In genomic region chr2:69645926-69646325, GRCh38 we compare ENCODE assay signal across 12 cellular contexts. TPM values are rescaled to one million over a fixed set of nuclear protein-coding genes. Genes with fewer than 3 reads are reported as not detected.
DNase-seq lines count a peak whose midpoint lies in the region; ATAC-seq, FAIRE-seq and TF ChIP-seq lines count a peak whose summit lies in the region.
"Had no signal": no experiment of that assay in that cellular context is flagged by ENCODE, and none has a peak within 500 bp of the region (broad histone marks: within the 10 kb centered on the region; RNA-seq: fewer than 3 reads in every experiment).

No MANE protein-coding gene starts in this region.

- CTCF ChIA-PET in activated CD8-positive, alpha-beta T cell treated with anti-CD3 and anti-CD28 coated beads, Interleukin-2, amount 10 ng/mL, durations not matched to agents 7 days and 5 days (lab: Charles Lee): interaction anchor here (1.3 to 4.7 kb wide), 22 partner anchors 9 to 259 kb away, joined by 3 to 45 read pairs (median 11); partner anchors contain the start of genes GFPT1 and NFU1

- no peak for ATAC-seq in activated CD8-positive, alpha-beta T cell treated with anti-CD3 and anti-CD28 coated beads, Interleukin-2, amount 10 ng/mL, durations not matched to agents 7 days and 5 days
- peak; percentile 8 to 21 for ATAC-seq in naive thymus-derived CD8-positive, alpha-beta T cell

- TF ChIP-seq POLR2A in GM12892 (IDR thresholded peaks at IDR 0.05; ENCODE audit: low read depth, low read length): no peak

- no peak for DNase-seq in GM19239 (ENCODE audit: insufficient read length, low spot score)
- no peak for DNase-seq in activated CD8-positive, alpha-beta T cell treated with anti-CD3 and anti-CD28 coated beads, Interleukin-2, amount 10 ng/mL, durations not matched to agents 7 days and 5 days
- DNase-seq in naive thymus-derived CD8-positive, alpha-beta T cell: peak in 7 of 10 donors; percentile 37 to 67 (median 54)
- no peak for DNase-seq in iPS-NIHi11 (ENCODE audit: low spot score)
- no peak for DNase-seq in GM13977 (ENCODE audit: low spot score)
- no peak for DNase-seq in SK-N-DZ (ENCODE audit: low spot score)
- DNase-seq in GM12892 (ENCODE audit: insufficient read length): no peak
- DNase-seq: Caco-2, cerebellar nuclear complex, naive B cell, NCI-H2081 had no signal

- peak overlapping the region; percentile 98 for H3K27ac Mint-ChIP-seq in activated CD8-positive, alpha-beta T cell treated with anti-CD3 and anti-CD28 coated beads, Interleukin-2, amount 10 ng/mL, durations not matched to agents 7 days and 5 days
- H3K27ac Mint-ChIP-seq in naive thymus-derived CD8-positive, alpha-beta T cell: peak overlapping the region; percentile 94 to 99 (median 96)
- H3K27ac Mint-ChIP-seq: naive B cell had no signal

- H3K9me3 Mint-ChIP-seq in activated CD8-positive, alpha-beta T cell treated with anti-CD3 and anti-CD28 coated beads, Interleukin-2, amount 10 ng/mL, durations not matched to agents 7 days and 5 days (ENCODE audit: insufficient read depth): no peaks in the 10 kb centered on the region
- peaks cover 0 to 2% (median 0%) of the 10 kb centered on the region in 9 donors for H3K9me3 Mint-ChIP-seq in naive thymus-derived CD8-positive, alpha-beta T cell

- H3K36me3 Mint-ChIP-seq in activated CD8-positive, alpha-beta T cell treated with anti-CD3 and anti-CD28 coated beads, Interleukin-2, amount 10 ng/mL, durations not matched to agents 7 days and 5 days (ENCODE audit: low read depth): peaks cover 24% of the 10 kb centered on the region
- H3K36me3 Mint-ChIP-seq in naive thymus-derived CD8-positive, alpha-beta T cell: peaks cover 1 to 9% (median 4%) of the 10 kb centered on the region in 3 donors
- H3K36me3 Mint-ChIP-seq: naive B cell had no signal

- in situ Hi-C loops in GM13977 (cut with MboI; ENCODE audit: low pct_unique_long_range_greater_than_20kb, low sequenced_read_pairs, unreplicated experiment): no loop called here

- no peaks in the 10 kb centered on the region for H3K27me3 Mint-ChIP-seq in activated CD8-positive, alpha-beta T cell treated with anti-CD3 and anti-CD28 coated beads, Interleukin-2, amount 10 ng/mL, durations not matched to agents 7 days and 5 days (ENCODE audit: low read depth)
- H3K27me3 Mint-ChIP-seq in naive thymus-derived CD8-positive, alpha-beta T cell: no peaks in the 10 kb centered on the region

- FAIRE-seq in GM19239 (lab: Jason Lieb, UNC) (peak; percentile 61), GM12892 (lab: Jason Lieb, UNC) (no peak)

- H3K4me1 ChIP-seq in BLaER1 treated with 17β-estradiol and CSF1 and Interleukin-3, amounts not matched to agents 10 nM and 100 nM: peaks cover 55 to 69% (median 59%) of the 10 kb centered on the region in 10 experiments

- no peaks in the 10 kb centered on the region for H3K9me3 ChIP-seq in BLaER1 treated with 17β-estradiol and CSF1 and Interleukin-3, amounts not matched to agents 10 nM and 100 nM (replicated peaks in 1 of 11)
- H3K9me3 ChIP-seq: Caco-2 had no signal

- TF ChIP-seq CTCF in GM13977 (IDR thresholded peaks at IDR 0.05; ENCODE audit: extremely low read depth, insufficient read depth, missing control alignments): no peak

- peak overlapping the region in 1 of 10 experiments; percentile 93; a peak in 1 of 20 replicates for H3K4me3 ChIP-seq in BLaER1 treated with 17β-estradiol and CSF1 and Interleukin-3, amounts not matched to agents 10 nM and 100 nM

- H3K4me1 Mint-ChIP-seq in activated CD8-positive, alpha-beta T cell treated with anti-CD3 and anti-CD28 coated beads, Interleukin-2, amount 10 ng/mL, durations not matched to agents 7 days and 5 days (ENCODE audit: low read depth): peaks cover 51% of the 10 kb centered on the region
- peaks cover 24 to 67% (median 54%) of the 10 kb centered on the region in 4 donors for H3K4me1 Mint-ChIP-seq in naive thymus-derived CD8-positive, alpha-beta T cell

- no peak overlapping the region for H3K27ac ChIP-seq in BLaER1 treated with 17β-estradiol and CSF1 and Interleukin-3, amounts not matched to agents 10 nM and 100 nM

- peak overlapping the region; percentile 92 for H3K4me3 Mint-ChIP-seq in activated CD8-positive, alpha-beta T cell treated with anti-CD3 and anti-CD28 coated beads, Interleukin-2, amount 10 ng/mL, durations not matched to agents 7 days and 5 days
- H3K4me3 Mint-ChIP-seq in naive thymus-derived CD8-positive, alpha-beta T cell: peak overlapping the region; percentile 86 to 96 (median 90)

- no peaks in the 10 kb centered on the region for H3K27me3 ChIP-seq in BLaER1 treated with 17β-estradiol and CSF1 and Interleukin-3, amounts not matched to agents 10 nM and 100 nM

- H3K9ac ChIP-seq in BLaER1 treated with 17β-estradiol and CSF1 and Interleukin-3, amounts not matched to agents 10 nM and 100 nM: peak overlapping the region in 1 of 11 experiments; percentile 98; a peak in 1 of 22 replicates

- peaks cover 0 to 4% (median 0%) of the 10 kb centered on the region in 11 experiments; a peak in 1 of 22 replicates for H3K36me3 ChIP-seq in BLaER1 treated with 17β-estradiol and CSF1 and Interleukin-3, amounts not matched to agents 10 nM and 100 nM

- peak overlapping the region; percentile 83 to 96 (median 90) for H3K4me2 ChIP-seq in BLaER1 treated with 17β-estradiol and CSF1 and Interleukin-3, amounts not matched to agents 10 nM and 100 nM

- peaks cover under 1 to 11% (median 9%) of the 10 kb centered on the region in 11 experiments; a peak in 15 of 22 replicates for H4K20me1 ChIP-seq in BLaER1 treated with 17β-estradiol and CSF1 and Interleukin-3, amounts not matched to agents 10 nM and 100 nM

- POLR2A ChIA-PET in activated CD8-positive, alpha-beta T cell treated with anti-CD3 and anti-CD28 coated beads, Interleukin-2, amount 10 ng/mL, durations not matched to agents 7 days and 5 days (lab: Charles Lee): interaction anchor here (0.7 to 3.9 kb wide), 11 partner anchors 11 to 737 kb away, joined by 3 to 22 read pairs (median 4); partner anchors contain the start of gene NFU1
- POLR2A ChIA-PET in naive thymus-derived CD8-positive, alpha-beta T cell (lab: Charles Lee): interaction anchor here (0.7 to 8.2 kb wide), 14 partner anchors 8 to 208 kb away, joined by 3 to 214 read pairs (median 9); partner anchors contain the start of gene NFU1

RNA-seq across cellular contexts. Expression of gene AAK1, which starts 2.4 kb away (rescaled TPM):
- total RNA-seq in activated CD8-positive, alpha-beta T cell treated with anti-CD3 and anti-CD28 coated beads, Interleukin-2, amount 10 ng/mL, durations not matched to agents 7 days and 5 days: 100 to 1,000 TPM; 105 to 107 TPM
- total RNA-seq in naive thymus-derived CD8-positive, alpha-beta T cell: 100 to 1,000 TPM; 216 to 222 TPM
- 100 to 1,000 TPM in 1 of 3 donors, 10 to 100 TPM in 2; 59.8 to 106 (median 97.3) TPM for polyA plus RNA-seq in naive thymus-derived CD8-positive, alpha-beta T cell
- polyA plus RNA-seq in SK-N-DZ (2014; cell fraction: cytosol; rRNA removed): 5.1 and 6.1 TPM in 2 replicates
- 2.6 and 4.3 TPM in 2 replicates for polyA plus RNA-seq in SK-N-DZ (2014; cell fraction: nucleus; rRNA removed)
- polyA plus RNA-seq in GM12892 (2012; ENCODE audit: missing spikeins): 8.8 TPM

Comparison
In these comparisons a context has a peak if more than half of its experiments do, and no peak if none do; other contexts are left out.
1. DNase-seq: peak in naive thymus-derived CD8-positive, alpha-beta T cell (7 of 10); none in GM19239 (single experiment), activated CD8-positive, alpha-beta T cell treated with anti-CD3 and anti-CD28 coated beads, Interleukin-2, amount 10 ng/mL, durations not matched to agents 7 days and 5 days (single experiment), iPS-NIHi11 (single experiment), GM13977 (single experiment), SK-N-DZ (single experiment) and GM12892 (single experiment).